Comparison of ENCODE assay signal across 20 cellular contexts in genomic region chr15:58420579-58421043, GRCh38. TPM values are rescaled to one million over a fixed set of nuclear protein-coding genes. Genes with fewer than 3 reads are reported as not detected.
A peak's percentile ranks its signal among the peaks of the same experiment; 100 is the strongest.
DNase-seq lines count a peak whose midpoint lies in the region; ATAC-seq and TF ChIP-seq lines count a peak whose summit lies in the region.
"Had no signal": no experiment of that assay in that cellular context is flagged by ENCODE, and none has a peak within 500 bp of the region (broad histone marks: within the 10 kb centered on the region; RNA-seq: fewer than 3 reads in every experiment).

No MANE protein-coding gene starts in this region.

- H3K36me3 ChIP-seq in OCI-LY3 (replicated peaks; ENCODE audit: low read depth, low read length) (no peaks in the 10 kb centered on the region), trophoblast cell (ENCODE audit: control insufficient read depth in 1 of 2, insufficient read depth in 2 of 2, low read length in 2 of 2) (no peaks in the 10 kb centered on the region), vagina (no peaks in the 10 kb centered on the region)

- no peaks in the 10 kb centered on the region for H3K27me3 Mint-ChIP-seq in activated CD4-positive, alpha-beta T cell treated with anti-CD3 and anti-CD28 coated beads for 36 hours

- H3K14ac ChIP-seq in trophoblast cell (ENCODE audit: low read length), result no peak overlapping the region

- peak overlapping the region; percentile 30; the same call in 1 of the 2 replicates for H3K27ac ChIP-seq in OCI-LY3 (ENCODE audit: low read length)
- no peak overlapping the region for H3K27ac ChIP-seq in trophoblast cell (ENCODE audit: low read depth, low read length)
- H3K27ac ChIP-seq in vagina, result no peak overlapping the region

- no peaks in the 10 kb centered on the region for H3K79me2 ChIP-seq in OCI-LY3 (ENCODE audit: low read length)
- H3K79me2 ChIP-seq in trophoblast cell (ENCODE audit: control insufficient read depth, insufficient read depth, low read length, poor library complexity), result no peaks in the 10 kb centered on the region

- DNase-seq in activated CD4-positive, alpha-beta T cell treated with anti-CD3 and anti-CD28 coated beads for 36 hours, result no peak
- no peak for DNase-seq in activated CD4-positive, alpha-beta T cell treated with anti-CD3 and anti-CD28 coated beads for 48 hours
- DNase-seq in GM20000 (ENCODE audit: low spot score) (peak; percentile 43), trophoblast cell (no peak), vagina (ENCODE audit: extremely low spot score in 2 of 2) (no peak), posterior vena cava (ENCODE audit: low spot score) (no peak), D341Med (ENCODE audit: low spot score) (no peak)
- DNase-seq: 8988T; activated CD4-positive, alpha-beta T cell treated with anti-CD3 and anti-CD28 coated beads, Interleukin-2, amount 50 U/mL, for 48 hours; Calu3; caudate nucleus; GF-D8; NCI-H1048; NCI-H2107; NCI-H526; stimulated activated CD4-positive, alpha-beta T cell treated with anti-CD3 and anti-CD28 coated beads, Interleukin-12 subunit alpha, Interleukin-12 subunit beta, amount 100 ng/mL, for 4 hours; SW 1271 had no signal

- H4K20me1 ChIP-seq in OCI-LY3 (ENCODE audit: insufficient read depth, low read length), result no peaks in the 10 kb centered on the region

- no peaks in the 10 kb centered on the region for H3K79me1 ChIP-seq in trophoblast cell (ENCODE audit: low read length)

- CTCF ChIA-PET in activated CD4-positive, alpha-beta T cell treated with anti-CD3 and anti-CD28 coated beads for 36 hours (lab: Charles Lee), result interaction anchor here (0.6 to 1.1 kb wide), 4 partner anchors 10 to 943 kb away, joined by 3 read pairs; no protein-coding TSS in a partner anchor

- no peak overlapping the region for H4K91ac ChIP-seq in trophoblast cell (ENCODE audit: low read depth, low read length)

- peak overlapping the region; percentile 28 for H2BK12ac ChIP-seq in trophoblast cell (ENCODE audit: low read length)

- H3K4me3 ChIP-seq in OCI-LY3 (ENCODE audit: low read length) (peak overlapping the region; percentile 33; the same call in 1 of the 2 replicates), trophoblast cell (ENCODE audit: low read depth, low read length) (no peak overlapping the region), vagina (no peak overlapping the region)

- peak; percentile 75 for ATAC-seq in activated CD4-positive, alpha-beta T cell treated with anti-CD3 and anti-CD28 coated beads for 36 hours
- ATAC-seq: esophagus mucosa had no signal

- no peak overlapping the region for H3K27ac Mint-ChIP-seq in activated CD4-positive, alpha-beta T cell treated with anti-CD3 and anti-CD28 coated beads for 36 hours
- H3K27ac Mint-ChIP-seq: activated T-helper 1 cell treated with anti-CD3 and anti-CD28 coated beads, Interleukin-12 subunit alpha, Interleukin-12 subunit beta, Interleukin-2, Interleukin-4 antibody, amounts not matched to agents 30 ng/mL and 10 ng/mL and 1 ng/mL, durations not matched to agents 14 hours and 24 hours and 36 hours had no signal

- TF ChIP-seq CTCF in GM20000 (IDR thresholded peaks at IDR 0.05; ENCODE audit: extremely low read depth, missing control alignments) (no peak), OCI-LY3 (IDR thresholded peaks at IDR 0.05; ENCODE audit: low read depth, low read length) (no peak), vagina (IDR thresholded peaks at IDR 0.05) (no peak)

- peaks cover 18% of the 10 kb centered on the region for H3K4me1 Mint-ChIP-seq in activated CD4-positive, alpha-beta T cell treated with anti-CD3 and anti-CD28 coated beads for 36 hours

- intact Hi-C loops in activated CD4-positive, alpha-beta T cell treated with anti-CD3 and anti-CD28 coated beads for 36 hours (cut with DNase I, micrococcal nuclease), result no loop called here
- intact Hi-C loops in vagina (cut with DNase I), result no loop called here
- intact Hi-C loops in posterior vena cava (cut with DNase I), result no loop called here

- no peak for TF ChIP-seq POLR2A in vagina (IDR thresholded peaks at IDR 0.05)

- H3K18ac ChIP-seq in trophoblast cell (ENCODE audit: low read length), result no peak overlapping the region

- POLR2A ChIA-PET in activated CD4-positive, alpha-beta T cell treated with anti-CD3 and anti-CD28 coated beads for 36 hours (lab: Charles Lee), result no interaction called here

- no peak overlapping the region for H4K12ac ChIP-seq in trophoblast cell (ENCODE audit: low read depth, low read length)

- H3K23ac ChIP-seq in trophoblast cell (ENCODE audit: low read length), result no peak overlapping the region

- H2AFZ ChIP-seq in OCI-LY3 (ENCODE audit: low read depth, low read length) (peak overlapping the region; percentile 58), trophoblast cell (ENCODE audit: insufficient read depth, low read length, poor library complexity) (no peak overlapping the region)

- peaks cover 6% of the 10 kb centered on the region for H3K9me3 Mint-ChIP-seq in activated CD4-positive, alpha-beta T cell treated with anti-CD3 and anti-CD28 coated beads for 36 hours (ENCODE audit: low read depth)

- H3K27me3 ChIP-seq in OCI-LY3 (ENCODE audit: low read depth, low read length) (no peaks in the 10 kb centered on the region), trophoblast cell (ENCODE audit: insufficient read depth, low read length) (no peaks in the 10 kb centered on the region), vagina (no peaks in the 10 kb centered on the region)

- H3K4ac ChIP-seq in trophoblast cell (ENCODE audit: low read depth, low read length), result no peak overlapping the region

- H3K36me3 Mint-ChIP-seq in activated CD4-positive, alpha-beta T cell treated with anti-CD3 and anti-CD28 coated beads for 36 hours (ENCODE audit: low read depth), result no peaks in the 10 kb centered on the region

- H2BK120ac ChIP-seq in trophoblast cell (ENCODE audit: insufficient read depth, low read length, poor library complexity), result no peak overlapping the region

- WGBS in trophoblast cell (ENCODE audit: extremely low coverage, insufficient coverage, insufficient read length), result no CpG with 5 or more reads among the region's 5 CpGs

- no peak overlapping the region for H2AK5ac ChIP-seq in trophoblast cell (ENCODE audit: low read length)

- no peak overlapping the region for H3K4me3 Mint-ChIP-seq in activated CD4-positive, alpha-beta T cell treated with anti-CD3 and anti-CD28 coated beads for 36 hours
- H3K4me3 Mint-ChIP-seq: activated T-helper 1 cell treated with anti-CD3 and anti-CD28 coated beads, Interleukin-12 subunit alpha, Interleukin-12 subunit beta, Interleukin-2, Interleukin-4 antibody, amounts not matched to agents 30 ng/mL and 10 ng/mL and 1 ng/mL, durations not matched to agents 14 hours and 24 hours and 36 hours had no signal

- H2BK5ac ChIP-seq in trophoblast cell (ENCODE audit: low read depth, low read length, poor library complexity), result no peak overlapping the region

- peaks cover 2% of the 10 kb centered on the region; the same call in 1 of the 2 replicates for H3K9me3 ChIP-seq in OCI-LY3 (ENCODE audit: insufficient read depth, low read length)
- no peaks in the 10 kb centered on the region for H3K9me3 ChIP-seq in trophoblast cell (ENCODE audit: insufficient read depth, low read depth, low read length)
- no peaks in the 10 kb centered on the region for H3K9me3 ChIP-seq in vagina

- peak overlapping the region; percentile 63 for H3K4me2 ChIP-seq in OCI-LY3 (ENCODE audit: low read length)
- H3K4me2 ChIP-seq in trophoblast cell (ENCODE audit: low read length), result no peak overlapping the region

- H3K9ac ChIP-seq in OCI-LY3 (ENCODE audit: low read length) (peak overlapping the region; percentile 14; the same call in 1 of the 2 replicates), trophoblast cell (ENCODE audit: low read length) (no peak overlapping the region)

- H3K4me1 ChIP-seq in OCI-LY3 (ENCODE audit: low read length), result peaks cover 27% of the 10 kb centered on the region
- no peaks in the 10 kb centered on the region for H3K4me1 ChIP-seq in trophoblast cell (ENCODE audit: control insufficient read depth in 1 of 2, insufficient read depth in 2 of 2, low read length in 2 of 2)
- H3K4me1 ChIP-seq in vagina, result no peaks in the 10 kb centered on the region

- no peak overlapping the region for H4K8ac ChIP-seq in trophoblast cell (ENCODE audit: low read depth, low read length)

RNA-seq across cellular contexts. Expression of gene LIPC, which starts 11.2 kb away (rescaled TPM):
- under 1 TPM; 0.30 to 0.50 TPM for total RNA-seq in activated CD4-positive, alpha-beta T cell treated with anti-CD3 and anti-CD28 coated beads for 36 hours
- 0.05 and 0.07 TPM in 2 replicates for polyA plus RNA-seq in trophoblast cell (2013)
- total RNA-seq in vagina (not detected), posterior vena cava (1 to 10 TPM in 1 of 2 donors, under 1 TPM in 1; 0.14 to 1.2 TPM)
- total RNA-seq: Calu3, esophagus mucosa had no signal
